ENCODE assay signal across 15 cellular contexts in genomic region chrX:82666355-82666754, GRCh38.
DNase-seq lines count a peak whose midpoint lies in the region; TF ChIP-seq lines count a peak whose summit lies in the region.
"Had no signal": no experiment of that assay in that cellular context is flagged by ENCODE, and none has a peak within 500 bp of the region (broad histone marks: within the 10 kb centered on the region; RNA-seq: fewer than 3 reads in every experiment).

No MANE protein-coding gene starts in this region.

- no peak overlapping the region for H3K4ac ChIP-seq in mesendoderm (ENCODE audit: low read depth, low read length)

- H3K56ac ChIP-seq in mesendoderm (ENCODE audit: low read length) = no peak overlapping the region

- no peak overlapping the region for H3K9ac ChIP-seq in mesendoderm (ENCODE audit: low read length)
- H3K9ac ChIP-seq: GM23248 had no signal

- no peak overlapping the region for H3K18ac ChIP-seq in mesendoderm (ENCODE audit: low read length)

- no peak overlapping the region for H2BK15ac ChIP-seq in mesendoderm (replicated peaks; ENCODE audit: low read depth)

- TF ChIP-seq CTCF in GM10266 (IDR thresholded peaks at IDR 0.05; ENCODE audit: control insufficient read depth, insufficient read depth, low read depth, missing control alignments) = no peak

- no peaks in the 10 kb centered on the region for H3K4me1 ChIP-seq in mesendoderm (ENCODE audit: control insufficient read depth, low read depth, low read length)
- H3K4me1 ChIP-seq: BE2C had no signal

- H2AK5ac ChIP-seq in mesendoderm (ENCODE audit: low read length) = no peak overlapping the region

- 100% methylated on average over 1 of the region's 3 CpGs for WGBS in mesendoderm (ENCODE audit: extremely low coverage, insufficient coverage, low lambda C conversion rate)

- no peak overlapping the region for H3K23ac ChIP-seq in mesendoderm (ENCODE audit: low read length)

- H2BK5ac ChIP-seq in mesendoderm (ENCODE audit: low read length) = no peak overlapping the region

- H3K4me2 ChIP-seq in mesendoderm (ENCODE audit: low read length) = no peak overlapping the region

- H3K79me2 ChIP-seq in mesendoderm (ENCODE audit: control insufficient read depth, insufficient read depth, low read length) = no peaks in the 10 kb centered on the region

- H4K5ac ChIP-seq in mesendoderm (ENCODE audit: low read length) = no peak overlapping the region

- H4K8ac ChIP-seq in mesendoderm (ENCODE audit: low read depth, low read length) = no peak overlapping the region

- H3K79me1 ChIP-seq in mesendoderm (ENCODE audit: low read length) = no peaks in the 10 kb centered on the region

- no peaks in the 10 kb centered on the region for H3K27me3 ChIP-seq in mesendoderm (ENCODE audit: insufficient read depth, low read length, poor library complexity)
- H3K27me3 ChIP-seq: BE2C had no signal

- DNase-seq in NCI-H748 (lab: John Stamatoyannopoulos, UW; ENCODE audit: unreplicated experiment) (peak; percentile 2), NCI-H748 treated with DMSO at 0.1 percent for 48 hours (lab: John Stamatoyannopoulos, UW) (no peak), LHCN-M2 (ENCODE audit: low read depth) (peak; percentile 17), OCI-M1 (lab: John Stamatoyannopoulos, UW) (peak; percentile 22), mesendoderm (peak; percentile 44), retina (no peak), GM10266 (ENCODE audit: extremely low spot score) (no peak), NCI-H146 (lab: John Stamatoyannopoulos, UW) (no peak)
- DNase-seq: BE2C; CD4-positive, alpha-beta memory T cell; GM23248; H7; IMR-90 had no signal

- H3K27ac ChIP-seq in mesendoderm (ENCODE audit: low read depth, low read length) = no peak overlapping the region
- H3K27ac ChIP-seq: C4-2B, GM23248 had no signal

- H3K4me3 ChIP-seq in mesendoderm (ENCODE audit: low read length) = no peak overlapping the region
- H3K4me3 ChIP-seq: GM12878, GM23248 had no signal

- H2BK120ac ChIP-seq in mesendoderm (ENCODE audit: low read depth, low read length) = no peak overlapping the region

- no peaks in the 10 kb centered on the region for H3K36me3 ChIP-seq in mesendoderm (ENCODE audit: control insufficient read depth, insufficient read depth, low read length)
- H3K36me3 ChIP-seq: BE2C had no signal

Comparison
In these comparisons a context has a peak if more than half of its experiments do, and no peak if none do; other contexts are left out.
1. DNase-seq: peak in NCI-H748 (single experiment), LHCN-M2 (single experiment), OCI-M1 (single experiment) and mesendoderm (single experiment); none in NCI-H748 treated with DMSO at 0.1 percent for 48 hours (single experiment), retina (single experiment), GM10266 (single experiment) and NCI-H146 (single experiment).